20 cellular contexts compared by ENCODE assay signal in genomic region chr17:79593636-79594035, GRCh38. TPM values are rescaled to one million over a fixed set of nuclear protein-coding genes. Genes with fewer than 3 reads are reported as not detected.
A peak's percentile ranks its signal among the peaks of the same experiment; 100 is the strongest.
DNase-seq lines count a peak whose midpoint lies in the region; ATAC-seq and TF ChIP-seq lines count a peak whose summit lies in the region.
"Had no signal": no experiment of that assay in that cellular context is flagged by ENCODE, and none has a peak within 500 bp of the region (broad histone marks: within the 10 kb centered on the region; RNA-seq: fewer than 3 reads in every experiment).

No MANE protein-coding gene starts in this region.

- peaks cover 97% of the 10 kb centered on the region for H3K4me1 ChIP-seq in BLaER1
- H3K4me1 ChIP-seq in uterus = no peaks in the 10 kb centered on the region
- H3K4me1 ChIP-seq: HAP-1 had no signal

- peaks cover 0 to 10% (median 0%) of the 10 kb centered on the region in 5 experiments for H3K9me3 Mint-ChIP-seq in brain
- no peaks in the 10 kb centered on the region for H3K9me3 Mint-ChIP-seq in endothelial cell (ENCODE audit: unreplicated experiment)
- no peaks in the 10 kb centered on the region for H3K9me3 Mint-ChIP-seq in stimulated activated naive B cell treated with anti-CD40 and anti-IgM and Interleukin-4, amounts not matched to agents 10 μg/mL and 1 μg/mL and 100 μg/mL, for 72 hours
- H3K9me3 Mint-ChIP-seq: CD4-positive, CD25-positive, alpha-beta regulatory T cell; IgD-negative memory B cell had no signal

- TF ChIP-seq POLR2A in uterus (IDR thresholded peaks at IDR 0.05) = no peak

- no peak overlapping the region; the same call in 1 of the 2 replicates for H3K9ac ChIP-seq in BLaER1
- H3K9ac ChIP-seq: GM23248 had no signal

- H3K4me3 ChIP-seq in BLaER1 (no peak overlapping the region), uterus (no peak overlapping the region)
- H3K4me3 ChIP-seq: GM23248, HAP-1 had no signal

- peaks cover 21% of the 10 kb centered on the region for H3K27me3 Mint-ChIP-seq in brain
- H3K27me3 Mint-ChIP-seq in endothelial cell (ENCODE audit: unreplicated experiment) = peaks cover 4% of the 10 kb centered on the region
- H3K27me3 Mint-ChIP-seq in stimulated activated naive B cell treated with anti-CD40 and anti-IgM and Interleukin-4, amounts not matched to agents 10 μg/mL and 1 μg/mL and 100 μg/mL, for 72 hours = peaks cover 15 to 40% of the 10 kb centered on the region in 2 donors

- no peak for TF ChIP-seq CTCF in brain (conservative IDR thresholded peaks at IDR 0.05)
- TF ChIP-seq CTCF in endothelial cell (IDR thresholded peaks at IDR 0.05; ENCODE audit: unreplicated experiment) = no peak
- TF ChIP-seq CTCF in uterus (IDR thresholded peaks at IDR 0.05) = no peak

- H3K36me3 Mint-ChIP-seq in brain = no peaks in the 10 kb centered on the region
- no peaks in the 10 kb centered on the region for H3K36me3 Mint-ChIP-seq in endothelial cell (ENCODE audit: low read depth, unreplicated experiment)
- peaks cover 0 to 2% of the 10 kb centered on the region in 2 donors for H3K36me3 Mint-ChIP-seq in stimulated activated naive B cell treated with anti-CD40 and anti-IgM and Interleukin-4, amounts not matched to agents 10 μg/mL and 1 μg/mL and 100 μg/mL, for 72 hours
- H3K36me3 Mint-ChIP-seq: CD4-positive, CD25-positive, alpha-beta regulatory T cell; CD8-positive, alpha-beta memory T cell; IgD-negative memory B cell had no signal

- peak overlapping the region in 4 of 5 experiments; percentile 4 to 94 (median 47) for H3K27ac Mint-ChIP-seq in brain
- H3K27ac Mint-ChIP-seq in endothelial cell (ENCODE audit: unreplicated experiment) = no peak overlapping the region
- H3K27ac Mint-ChIP-seq in stimulated activated naive B cell treated with anti-CD40 and anti-IgM and Interleukin-4, amounts not matched to agents 10 μg/mL and 1 μg/mL and 100 μg/mL, for 72 hours = peak overlapping the region; percentile 40
- H3K27ac Mint-ChIP-seq: CD4-positive, CD25-positive, alpha-beta regulatory T cell; CD8-positive, alpha-beta memory T cell; IgD-negative memory B cell had no signal

- intact Hi-C loops in uterus (cut with DNase I; ENCODE audit: low total_unique reads) = no loop called here

- peaks cover 6% of the 10 kb centered on the region; the same call in 1 of the 2 replicates for H4K20me1 ChIP-seq in BLaER1

- peaks cover 88% of the 10 kb centered on the region for H3K4me1 Mint-ChIP-seq in brain
- H3K4me1 Mint-ChIP-seq in endothelial cell (ENCODE audit: unreplicated experiment) = no peaks in the 10 kb centered on the region
- H3K4me1 Mint-ChIP-seq in stimulated activated naive B cell treated with anti-CD40 and anti-IgM and Interleukin-4, amounts not matched to agents 10 μg/mL and 1 μg/mL and 100 μg/mL, for 72 hours = no peaks in the 10 kb centered on the region
- H3K4me1 Mint-ChIP-seq: CD4-positive, CD25-positive, alpha-beta regulatory T cell; CD8-positive, alpha-beta memory T cell; IgD-negative memory B cell had no signal

- H3K9me3 ChIP-seq in BLaER1 (no peaks in the 10 kb centered on the region), uterus (no peaks in the 10 kb centered on the region)
- H3K9me3 ChIP-seq: HAP-1 had no signal

- H3K4me2 ChIP-seq in BLaER1 = peak overlapping the region; percentile 80

- H3K4me3 Mint-ChIP-seq in brain (peak overlapping the region in 1 of 5 experiments; percentile 31), endothelial cell (ENCODE audit: unreplicated experiment) (peak overlapping the region; percentile 42)
- H3K4me3 Mint-ChIP-seq in stimulated activated naive B cell treated with anti-CD40 and anti-IgM and Interleukin-4, amounts not matched to agents 10 μg/mL and 1 μg/mL and 100 μg/mL, for 72 hours = no peak overlapping the region
- H3K4me3 Mint-ChIP-seq: CD4-positive, CD25-positive, alpha-beta regulatory T cell; CD8-positive, alpha-beta memory T cell; IgD-negative memory B cell had no signal

- H3K27me3 ChIP-seq in BLaER1 (no peaks in the 10 kb centered on the region), uterus (no peaks in the 10 kb centered on the region)

- no peak for ATAC-seq in stimulated activated naive B cell treated with anti-CD40 and anti-IgM and Interleukin-4, amounts not matched to agents 10 μg/mL and 1 μg/mL and 100 μg/mL, for 72 hours (replicated peaks)
- ATAC-seq in HG03135 (IDR thresholded peaks at IDR 0.05; ENCODE audit: unreplicated experiment) = no peak

- DNase-seq in endothelial cell (ENCODE audit: low spot score) (no peak), uterus (no peak)
- no peak for DNase-seq in stimulated activated naive B cell treated with anti-CD40 and anti-IgM and Interleukin-4, amounts not matched to agents 10 μg/mL and 1 μg/mL and 100 μg/mL, for 72 hours
- DNase-seq in activated CD8-positive, alpha-beta memory T cell treated with anti-CD3 and anti-CD28 coated beads for 24 hours = no peak
- DNase-seq: 8988T; CD4-positive, CD25-positive, alpha-beta regulatory T cell; CD8-positive, alpha-beta memory T cell; COR-L47; DMS 273 treated with DMSO at 0.1 percent for 48 hours; DMS53; DND-41; EL; GM23248 had no signal

- H3K27ac ChIP-seq in BLaER1 = no peak overlapping the region
- H3K27ac ChIP-seq in uterus = no peak overlapping the region
- H3K27ac ChIP-seq: GM23248 had no signal

- no peaks in the 10 kb centered on the region for H3K36me3 ChIP-seq in BLaER1
- no peaks in the 10 kb centered on the region for H3K36me3 ChIP-seq in uterus
- H3K36me3 ChIP-seq: HAP-1 had no signal

RNA-seq across cellular contexts. Expression of gene RBFOX3, which starts 17.2 kb away (rescaled TPM):
- 32.9 TPM for polyA plus RNA-seq in brain (ENCODE audit: insufficient read depth, low read depth, low replicate concordance)
- total RNA-seq in endothelial cell (ENCODE audit: unreplicated experiment) (2.3 TPM), uterus (1 to 10 TPM in 3 of 4 donors, under 1 TPM in 1; 0.69 to 5.3 (median 2.7) TPM)
- total RNA-seq: A673; CD4-positive, CD25-positive, alpha-beta regulatory T cell; CD8-positive, alpha-beta memory T cell; GM23248 had no signal
- polyA plus RNA-seq: AG04450; CD8-positive, alpha-beta memory T cell; GM23248; IgD-negative memory B cell had no signal
